ENCODE assay signal across 26 cellular contexts in the genomic region with DNA sequence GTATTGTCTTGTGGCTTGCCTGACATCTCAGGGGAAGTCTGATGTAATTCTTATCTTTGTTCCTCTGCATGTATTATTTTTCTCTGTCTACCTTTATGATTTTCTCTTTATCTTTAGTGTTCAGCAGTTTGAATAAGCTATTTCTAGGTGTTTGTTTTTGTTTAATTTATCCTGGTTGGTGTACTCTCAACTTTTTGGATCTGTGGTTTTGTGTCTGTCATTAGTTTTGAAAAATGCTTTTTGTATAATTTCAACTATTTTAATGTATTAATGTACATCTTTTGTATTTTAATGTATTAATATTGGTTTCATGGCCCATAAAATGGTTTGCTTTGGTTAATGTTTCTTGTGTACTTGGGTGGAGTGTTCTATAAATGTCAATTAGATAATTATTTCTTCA. TPM values are rescaled to one million over a fixed set of nuclear protein-coding genes. Genes with fewer than 3 reads are reported as not detected.
"Had no signal": no experiment of that assay in that cellular context is flagged by ENCODE, and none has a peak within 500 bp of the region (broad histone marks: within the 10 kb centered on the region; RNA-seq: fewer than 3 reads in every experiment).

No MANE protein-coding gene starts in this region.

- H3K4me1 ChIP-seq: esophagus squamous epithelium, gastrocnemius medialis, heart right ventricle, left lung, lower lobe of right lung had no signal

- DNase-seq: dermis blood vessel endothelial cell; dorsolateral prefrontal cortex; effector CD4-positive, alpha-beta T cell; effector memory CD4-positive, alpha-beta T cell; erythroblast; esophagus squamous epithelium; foreskin fibroblast; foreskin melanocyte; gastrocnemius medialis; glutamatergic neuron; head of caudate nucleus; heart right ventricle; hippocampal formation; left cardiac atrium; left lung; left ventricle myocardium superior; lower lobe of right lung; mesenchymal stem cell; mucosa of descending colon; naive B cell had no signal

- H3K36me3 ChIP-seq: esophagus squamous epithelium, gastrocnemius medialis, left lung, lower lobe of right lung had no signal

- H3K4me1 Mint-ChIP-seq: mesothelial cell of epicardium, naive B cell had no signal

- H3K27me3 ChIP-seq: dorsolateral prefrontal cortex, esophagus squamous epithelium, gastrocnemius medialis, heart right ventricle, left lung had no signal

- H3K27ac ChIP-seq: coronary artery, dorsolateral prefrontal cortex, epithelial cell of prostate, esophagus squamous epithelium, gastrocnemius medialis, heart right ventricle, left lung, lower lobe of right lung had no signal

- H3K4me3 ChIP-seq: coronary artery, dorsolateral prefrontal cortex, esophagus squamous epithelium, gastrocnemius medialis, heart right ventricle, left lung, lower lobe of right lung, mucosa of descending colon had no signal

- H3K4me3 Mint-ChIP-seq: mesothelial cell of epicardium, naive B cell had no signal

- H3K27ac Mint-ChIP-seq: mesothelial cell of epicardium, naive B cell had no signal

- ATAC-seq: esophagus mucosa, gastrocnemius medialis, heart right ventricle, left cardiac atrium, left lung, left ventricle myocardium superior, lower lobe of right lung, mucosa of descending colon had no signal

RNA-seq across cellular contexts. Expression of gene APCDD1L, which starts 15.9 kb away (rescaled TPM):
- total RNA-seq: lower lobe of right lung, lung microvascular endothelial cell, mesenteric fat pad, mesothelial cell of epicardium had no signal
